ENCODE assay signal across 22 cellular contexts in genomic region chr13:42750858-42751257, GRCh38. TPM values are rescaled to one million over a fixed set of nuclear protein-coding genes. Genes with fewer than 3 reads are reported as not detected.
A peak's percentile ranks its signal among the peaks of the same experiment; 100 is the strongest.
DNase-seq lines count a peak whose midpoint lies in the region; ATAC-seq, FAIRE-seq and TF ChIP-seq lines count a peak whose summit lies in the region.
"Had no signal": no experiment of that assay in that cellular context is flagged by ENCODE, and none has a peak within 500 bp of the region (broad histone marks: within the 10 kb centered on the region; RNA-seq: fewer than 3 reads in every experiment).

No MANE protein-coding gene starts in this region.

- H3K56ac ChIP-seq in H1 (replicated peaks; ENCODE audit: insufficient read length, low read depth, low read length): no peak overlapping the region

- no peaks in the 10 kb centered on the region for H3K79me1 ChIP-seq in H1 (ENCODE audit: low read depth, low read length)

- H2AFZ ChIP-seq in H1 (ENCODE audit: low read length): peak overlapping the region; percentile 95

- POLR2A ChIA-PET in H1 (lab: Charles Lee; ENCODE audit: partially characterized antibody): no interaction called here

- TF ChIP-seq CTCF in right atrium auricular region (IDR thresholded peaks at IDR 0.05) (no peak), H1 (IDR thresholded peaks at IDR 0.05; ENCODE audit: control extremely low read depth in 1 of 3, insufficient read depth in 1 of 3, low read depth in 1 of 3, low read length in 3 of 3) (no peak), gastrocnemius medialis (IDR thresholded peaks at IDR 0.05 in 4 of 5, conservative IDR thresholded peaks at IDR 0.05 in 1 of 5) (no peak), vagina (IDR thresholded peaks at IDR 0.05) (no peak)

- H3K18ac ChIP-seq in H1 (ENCODE audit: extremely low read depth, low read length): no peak overlapping the region

- no peak for TF ChIP-seq RAD21 in H1 (IDR thresholded peaks at IDR 0.05 in 1 of 2, conservative IDR thresholded peaks at IDR 0.05 in 1 of 2; ENCODE audit: low read depth in 2 of 2, low read length in 2 of 2)

- no peak overlapping the region for H3K23ac ChIP-seq in H1 (ENCODE audit: insufficient read length)

- intact Hi-C loops in cardiac septum (cut with DNase I): no loop called here
- intact Hi-C loops in gastrocnemius medialis (cut with DNase I; ENCODE audit: low total_unique reads): no loop called here
- intact Hi-C loops in vagina (cut with DNase I): no loop called here

- 0 out of 2 replicates have a peak overlapping the region, but pooled peaks have one; percentile 82 for H2BK5ac ChIP-seq in H1 (ENCODE audit: low read depth, low read length)

- WGBS in H1 (ENCODE audit: extremely low coverage in 1 of 2, insufficient coverage in 1 of 2, insufficient read length in 1 of 2, insufficient replicate concordance in 2 of 2, low coverage in 1 of 2, low lambda C conversion rate in 2 of 2, missing lambda C conversion rate in 1 of 2), 2 experiments: 80% methylated on average over 7 of the region's 7 CpGs; no CpG with 5 or more reads in 1 of the 2 experiments

- CTCF ChIA-PET in H1 (lab: Charles Lee; ENCODE audit: partially characterized antibody): no interaction called here

- H4K5ac ChIP-seq in H1 (ENCODE audit: insufficient read length, low read depth, low read length): no peak overlapping the region

- no peak overlapping the region for H2BK20ac ChIP-seq in H1 (ENCODE audit: low read length)

- DNase-seq in right atrium auricular region (ENCODE audit: low spot score) (no peak), cardiac septum (ENCODE audit: low spot score) (no peak), H1 (ENCODE audit: low read depth in 1 of 2, low spot score in 2 of 2) (no peak), midbrain (lab: John Stamatoyannopoulos, UW) (peak; percentile 20), gastrocnemius medialis (no peak), vagina (ENCODE audit: extremely low spot score in 2 of 2) (no peak)
- DNase-seq: AML-193; CD8-positive, alpha-beta T cell; DND-41; HCEC 1CT; KG1; MV-4-11; NCI-H1105 treated with DMSO at 0.1 percent for 48 hours; NCI-H2081; NCI-H2171; NCI-H526; Peyer's patch; SJCRH30 had no signal

- H3K79me2 ChIP-seq in H1 (ENCODE audit: control insufficient read depth in 1 of 2, insufficient read depth in 2 of 2, low read length in 2 of 2): no peaks in the 10 kb centered on the region

- no peaks in the 10 kb centered on the region for H3K36me3 ChIP-seq in right atrium auricular region
- H3K36me3 ChIP-seq in H1 (ENCODE audit: control insufficient read depth in 2 of 4, insufficient read depth in 4 of 4, low read length in 3 of 4): no peaks in the 10 kb centered on the region
- no peaks in the 10 kb centered on the region for H3K36me3 ChIP-seq in gastrocnemius medialis
- H3K36me3 ChIP-seq in vagina: no peaks in the 10 kb centered on the region
- H3K36me3 ChIP-seq: Peyer's patch, SJCRH30 had no signal

- no peak overlapping the region for H2BK120ac ChIP-seq in H1 (replicated peaks; ENCODE audit: low read depth, low read length)

- H3K23me2 ChIP-seq in H1 (ENCODE audit: low read depth, low read length): no peaks in the 10 kb centered on the region

- H3K4ac ChIP-seq in H1 (replicated peaks; ENCODE audit: insufficient read length, low read depth, low read length): no peak overlapping the region

- no peaks in the 10 kb centered on the region for H3K9me3 ChIP-seq in right atrium auricular region
- no peaks in the 10 kb centered on the region for H3K9me3 ChIP-seq in H1 (ENCODE audit: insufficient read depth in 2 of 2, low read depth in 1 of 2, low read length in 1 of 2)
- no peaks in the 10 kb centered on the region for H3K9me3 ChIP-seq in gastrocnemius medialis
- H3K9me3 ChIP-seq in vagina: no peaks in the 10 kb centered on the region
- H3K9me3 ChIP-seq: Peyer's patch, SJCRH30 had no signal

- H3K4me2 ChIP-seq in H1 (ENCODE audit: insufficient read depth in 1 of 2, low read depth in 2 of 2, low read length in 2 of 2): no peak overlapping the region

- no peak overlapping the region for H3K14ac ChIP-seq in H1 (ENCODE audit: insufficient read length)

- ATAC-seq in gastrocnemius medialis: no peak
- ATAC-seq in activated CD4-positive, CD25-positive, alpha-beta regulatory T cell treated with anti-CD3 and anti-CD28 coated beads, Interleukin-2, amount 50 U/mL, for 24 hours: no peak
- ATAC-seq: CD8-positive, alpha-beta T cell had no signal

- H3K4me1 ChIP-seq in right atrium auricular region (peaks cover 0 to 32% of the 10 kb centered on the region in 2 donors), H1 (replicated peaks in 1 of 4; ENCODE audit: control insufficient read depth in 3 of 4, insufficient read depth in 4 of 4, low read length in 3 of 4) (peaks cover 0 to 3% (median 0%) of the 10 kb centered on the region in 4 experiments; a peak in 1 of 7 replicates), gastrocnemius medialis (peaks cover 0 to 14% of the 10 kb centered on the region in 2 donors), vagina (no peaks in the 10 kb centered on the region)
- H3K4me1 ChIP-seq: SJCRH30 had no signal

- in situ Hi-C loops in gastrocnemius medialis (cut with MboI; ENCODE audit: low sequenced_read_pairs in 4 of 4): no loop called here

- H3K27ac ChIP-seq in right atrium auricular region (peak overlapping the region; percentile 10 to 63), H1 (ENCODE audit: low read depth, low read length) (no peak overlapping the region), gastrocnemius medialis (peak overlapping the region in 1 of 4 donors; percentile 24), vagina (no peak overlapping the region)
- H3K27ac ChIP-seq: Peyer's patch, SJCRH30 had no signal

- no peak overlapping the region for H3K9ac ChIP-seq in H1 (replicated peaks in 1 of 4; ENCODE audit: extremely low read depth in 1 of 4, low read depth in 3 of 4, low read length in 3 of 4)

- no peak overlapping the region for H4K8ac ChIP-seq in H1 (ENCODE audit: extremely low read depth, insufficient read depth, low read length)

- H2AK5ac ChIP-seq in H1 (ENCODE audit: low read depth, low read length): no peak overlapping the region

- H2BK15ac ChIP-seq in H1 (ENCODE audit: low read length): peak overlapping the region; percentile 53; the same call in 1 of the 2 replicates

- H4K20me1 ChIP-seq in H1 (replicated peaks in 1 of 2; ENCODE audit: control insufficient read depth in 1 of 2, insufficient read depth in 2 of 2, low read length in 2 of 2): no peaks in the 10 kb centered on the region

- no peak overlapping the region for H4K91ac ChIP-seq in H1 (replicated peaks; ENCODE audit: insufficient read length, low read length)

- TF ChIP-seq EP300 in H1 (IDR thresholded peaks at IDR 0.05; ENCODE audit: borderline replicate concordance in 1 of 2, low read depth in 2 of 2, low read length in 2 of 2): no peak

- H3K27me3 ChIP-seq in right atrium auricular region: no peaks in the 10 kb centered on the region
- H3K27me3 ChIP-seq in H1 (replicated peaks in 1 of 4; ENCODE audit: control insufficient read depth in 3 of 4, extremely low read depth in 1 of 4, insufficient read depth in 3 of 4, low read length in 3 of 4): no peaks in the 10 kb centered on the region
- no peaks in the 10 kb centered on the region for H3K27me3 ChIP-seq in gastrocnemius medialis
- no peaks in the 10 kb centered on the region for H3K27me3 ChIP-seq in vagina
- H3K27me3 ChIP-seq: Peyer's patch, SJCRH30 had no signal

- no peak for FAIRE-seq in H1 (lab: Jason Lieb, UNC)
- FAIRE-seq: GM12878 had no signal

- no peak for TF ChIP-seq POLR2A in H1 (IDR thresholded peaks at IDR 0.05; ENCODE audit: control extremely low read depth in 1 of 2, low read depth in 2 of 2, low read length in 2 of 2)
- TF ChIP-seq POLR2A in gastrocnemius medialis (IDR thresholded peaks at IDR 0.05): no peak
- TF ChIP-seq POLR2A in vagina (IDR thresholded peaks at IDR 0.05): no peak

- H2BK12ac ChIP-seq in H1 (ENCODE audit: low read depth, low read length): peak overlapping the region; percentile 85; the same call in 1 of the 2 replicates

- H3K4me3 ChIP-seq in right atrium auricular region: no peak overlapping the region
- no peak overlapping the region for H3K4me3 ChIP-seq in H1 (ENCODE audit: extremely low read depth in 1 of 4, insufficient read depth in 2 of 4, low read depth in 3 of 4, low read length in 4 of 4)
- H3K4me3 ChIP-seq in gastrocnemius medialis: no peak overlapping the region
- no peak overlapping the region for H3K4me3 ChIP-seq in vagina
- H3K4me3 ChIP-seq: GM12878, Peyer's patch, SJCRH30 had no signal

TF ChIP-seq in H1, 55 proteins besides CTCF, POLR2A, EP300 and RAD21:
- TF ChIP-seq CEBPB (IDR thresholded peaks at IDR 0.05; ENCODE audit: low read depth, low read length) (0 out of 2 replicates have a peak, but pooled peaks have one; percentile 38), YY1 (IDR thresholded peaks at IDR 0.05; ENCODE audit: low read depth, low read length) (no peak), ATF3 (IDR thresholded peaks at IDR 0.05; ENCODE audit: insufficient read depth, low read depth, low read length) (peak; percentile 40; the same call in 1 of the 2 replicates), CHD2 (IDR thresholded peaks at IDR 0.05; ENCODE audit: low read length) (no peak)
TF ChIP-seq in H1: peak in this region for 2.

RNA-seq across cellular contexts. Expression of gene FAM216B, which starts 30.5 kb away (rescaled TPM):
- total RNA-seq in right atrium auricular region (10 to 100 TPM; 22.0 to 23.5 TPM), cardiac septum (0.22 TPM), gastrocnemius medialis (not detected), vagina (not detected)
- total RNA-seq in H1 (2021; fragmentation: NEBNext Ultra II Directional; extraction: Animal tissue kit (Norgen Biotek cat#: 25700)): not detected in 2 replicates
- not detected in 2 replicates for polyA plus RNA-seq in H1 (2011; rRNA removed)
- polyA plus RNA-seq in H1 (2011; cell fraction: cytosol; rRNA removed): not detected
- not detected for polyA plus RNA-seq in H1 (2011; cell fraction: nucleus; rRNA removed)
- 0.06 to 0.07 TPM in 2 of 4 replicates, not detected in the others for polyA plus RNA-seq in H1 (2012, experiment 1 of 2)
- polyA plus RNA-seq in H1 (2012, experiment 2 of 2): not detected
- polyA plus RNA-seq in H1 (2013, experiment 1 of 2): not detected
- polyA plus RNA-seq in H1 (2013, experiment 2 of 2): not detected
- polyA minus RNA-seq in H1 (2011; rRNA and poly(A)+ RNA removed): not detected in 2 replicates
- not detected for polyA minus RNA-seq in H1 (2011; cell fraction: cytosol; rRNA and poly(A)+ RNA removed)
- not detected for polyA minus RNA-seq in H1 (2011; cell fraction: nucleus; rRNA and poly(A)+ RNA removed)
- total RNA-seq: A172; CD8-positive, alpha-beta T cell; GM12878; OCI-LY7; SJCRH30 had no signal
- polyA plus RNA-seq: GM12878 had no signal

Comparison
In these comparisons a context has a peak if more than half of its experiments do, and no peak if none do; other contexts are left out.
1. RNA of gene FAM216B, which starts 30.5 kb away (total RNA-seq): 22.0 to 23.5 TPM in right atrium auricular region; 0.22 TPM in cardiac septum (single experiment), not detected in gastrocnemius medialis, not detected in H1 and not detected in vagina (single experiment); every median in the first group is over 10 times any median in the second.
2. H3K27ac ChIP-seq: peak in right atrium auricular region (2 of 2); none in H1 (single experiment) and vagina (single experiment).